In genomic region chr19:36837902-36838783, GRCh38 we compare ENCODE assay signal across 8 cellular contexts. TPM values are rescaled to one million over a fixed set of nuclear protein-coding genes. Genes with fewer than 3 reads are reported as not detected.
DNase-seq lines count a peak whose midpoint lies in the region; ATAC-seq and TF ChIP-seq lines count a peak whose summit lies in the region.

ZNF790 (minus strand) TSS chr19:36838387; CDS start chr19:36825619, 12,768 bp downstream.

- no peaks in the 10 kb centered on the region for H3K36me3 ChIP-seq in A673 (ENCODE audit: insufficient read depth, low read length, poor library complexity, severe bottlenecking)
- H3K36me3 ChIP-seq in left lung: peaks cover 0 to 30% of the 10 kb centered on the region in 2 donors

- peak; percentile 74 for DNase-seq in A673 (ENCODE audit: low spot score)
- DNase-seq in NCI-H446 (lab: John Stamatoyannopoulos, UW): peak; percentile 40 to 79
- peak; percentile 77 for DNase-seq in activated CD4-positive, alpha-beta T cell treated with anti-CD3 and anti-CD28 coated beads, Interleukin-2, amount 50 U/mL, for 1 hour
- peak; percentile 91 for DNase-seq in dermis blood vessel endothelial cell
- DNase-seq in left lung: peak; percentile 91
- DNase-seq in stimulated activated CD4-positive, alpha-beta T cell treated with anti-CD3 and anti-CD28 coated beads, Interleukin-2, amount 100 ng/mL, for 4 hours (ENCODE audit: low read depth): peak; percentile 73

- H3K4me1 ChIP-seq in A673 (ENCODE audit: insufficient read depth, low read length, poor library complexity, severe bottlenecking) (no peaks in the 10 kb centered on the region), left lung (peaks cover 0 to 13% of the 10 kb centered on the region in 2 donors)

- CTCF ChIA-PET in A673 (lab: Charles Lee): no interaction called here

- TSS peak; percentile 52 for BruUV-seq in A673 (replicated peaks; lab: Mats Ljungman, UMichigan)

- TF ChIP-seq CTCF in A673 (conservative IDR thresholded peaks at IDR 0.05; ENCODE audit: low read depth, low read length) (no peak), left lung (IDR thresholded peaks at IDR 0.05) (no peak)

- peak within 1 kb of the TSS; percentile 63 for H3K4me3 ChIP-seq in A673 (ENCODE audit: low read depth, low read length, poor library complexity, severe bottlenecking)
- peak within 1 kb of the TSS; percentile 63 to 64 for H3K4me3 ChIP-seq in left lung

- peaks cover 29% of the 10 kb centered on the region for H3K9me3 ChIP-seq in A673 (ENCODE audit: low read depth, low read length, poor library complexity, severe bottlenecking)
- H3K9me3 ChIP-seq in left lung: peaks cover 0 to 64% of the 10 kb centered on the region in 2 donors

- peak; percentile 93 for ATAC-seq in GM18867 (IDR thresholded peaks at IDR 0.05; ENCODE audit: unreplicated experiment)
- ATAC-seq in HG03103 (IDR thresholded peaks at IDR 0.05; ENCODE audit: low read depth, unreplicated experiment): peak; percentile 67
- ATAC-seq in left lung: peak; percentile 99

- H3K27me3 ChIP-seq in A673 (replicated peaks; ENCODE audit: insufficient read depth, low read depth, low read length, poor library complexity): no peaks in the 10 kb centered on the region
- H3K27me3 ChIP-seq in left lung: no peaks in the 10 kb centered on the region

- intact Hi-C loops in A673 (cut with micrococcal nuclease; ENCODE audit: unreplicated experiment): no loop called here
- intact Hi-C loops in left lung (cut with DNase I): no loop called here

- POLR2A ChIA-PET in A673 (lab: Charles Lee; ENCODE audit: low non-redundant PET): interaction anchor here (0.6 kb wide), 1 partner anchor 812 kb away, joined by 3 read pairs; no protein-coding TSS in a partner anchor

- H3K27ac ChIP-seq in A673 (ENCODE audit: low read depth, low read length, poor library complexity, severe bottlenecking) (peak within 1 kb of the TSS; percentile 70), left lung (peak within 1 kb of the TSS; percentile 89 to 90)

RNA-seq across cellular contexts. Expression of gene ZNF790, which starts in this region (rescaled TPM):
- total RNA-seq in A673 (2021) (4.4 and 4.9 TPM in 2 replicates), dermis blood vessel endothelial cell (11.9 and 12.1 TPM in 2 replicates), left lung (1 to 10 TPM; 6.8 to 7.5 TPM)

Comparison
In these comparisons a context has a peak if more than half of its experiments do, and no peak if none do; other contexts are left out.
1. Peak in every context shown above with its lines: DNase-seq, ATAC-seq, H3K4me3 ChIP-seq and H3K27ac ChIP-seq.